Comparison of ENCODE assay signal across 1 cellular context in genomic region chr1:46173361-46173856, GRCh38.
TF ChIP-seq lines count a peak whose summit lies in the region.

No MANE protein-coding gene starts in this region.

TF ChIP-seq in SK-N-SH treated with all-trans-retinoic acid at 6 μM for 48 hours, 23 proteins besides CTCF, POLR2A, EP300 and RAD21 (continued from another document):
- TF ChIP-seq, protein P1, sequence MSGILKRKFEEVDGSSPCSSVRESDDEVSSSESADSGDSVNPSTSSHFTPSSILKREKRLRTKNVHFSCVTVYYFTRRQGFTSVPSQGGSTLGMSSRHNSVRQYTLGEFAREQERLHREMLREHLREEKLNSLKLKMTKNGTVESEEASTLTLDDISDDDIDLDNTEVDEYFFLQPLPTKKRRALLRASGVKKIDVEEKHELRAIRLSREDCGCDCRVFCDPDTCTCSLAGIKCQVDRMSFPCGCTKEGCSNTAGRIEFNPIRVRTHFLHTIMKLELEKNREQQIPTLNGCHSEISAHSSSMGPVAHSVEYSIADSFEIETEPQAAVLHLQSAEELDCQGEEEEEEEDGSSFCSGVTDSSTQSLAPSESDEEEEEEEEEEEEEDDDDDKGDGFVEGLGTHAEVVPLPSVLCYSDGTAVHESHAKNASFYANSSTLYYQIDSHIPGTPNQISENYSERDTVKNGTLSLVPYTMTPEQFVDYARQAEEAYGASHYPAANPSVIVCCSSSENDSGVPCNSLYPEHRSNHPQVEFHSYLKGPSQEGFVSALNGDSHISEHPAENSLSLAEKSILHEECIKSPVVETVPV (CRISPR knock-in tag; IDR thresholded peaks at IDR 0.05): no peak
TF ChIP-seq in SK-N-SH treated with all-trans-retinoic acid at 6 μM for 48 hours: peak in this region for 0.
